8 cellular contexts compared by ENCODE assay signal in genomic region chr22:25404556-25404922, GRCh38.
DNase-seq lines count a peak whose midpoint lies in the region; ATAC-seq and TF ChIP-seq lines count a peak whose summit lies in the region.

No MANE protein-coding gene starts in this region.

- WGBS in gastroesophageal sphincter (ENCODE audit: low coverage in 1 of 2), 2 donors: no CpG with 5 or more reads among the region's 35 CpGs
- 1% methylated on average over 20 to 34 of the region's 35 CpGs for WGBS in psoas muscle, 3 donors

- H3K4me1 ChIP-seq in ACC112 (ENCODE audit: control insufficient read depth, insufficient read depth, low read length, unreplicated experiment) (peaks cover 16% of the 10 kb centered on the region), gastroesophageal sphincter (peaks cover 0 to 58% (median 26%) of the 10 kb centered on the region in 3 donors), psoas muscle (peaks cover 26% of the 10 kb centered on the region)

- ATAC-seq in GM21381 (IDR thresholded peaks at IDR 0.05; ENCODE audit: unreplicated experiment) (peak; percentile 13), gastroesophageal sphincter (no peak), psoas muscle (peak in 2 of 4 donors; percentile 6 to 28), HG02970 (IDR thresholded peaks at IDR 0.05; ENCODE audit: low FRiP score, unreplicated experiment) (no peak)

- H3K27ac ChIP-seq in ACC112 (ENCODE audit: low read depth, low read length) (no peak overlapping the region; the same call in 1 of the 2 replicates), VCaP (peak overlapping the region; percentile 96), gastroesophageal sphincter (peak overlapping the region; percentile 45 to 97 (median 90)), psoas muscle (peak overlapping the region; percentile 77)

- H2AFZ ChIP-seq in ACC112 (ENCODE audit: low read length, unreplicated experiment): peak overlapping the region; percentile 50

- TF ChIP-seq EP300 in gastroesophageal sphincter (IDR thresholded peaks at IDR 0.05): no peak

- TF ChIP-seq CTCF in VCaP (conservative IDR thresholded peaks at IDR 0.05): no peak
- peak in 1 of 4 experiments; percentile 10 for TF ChIP-seq CTCF in gastroesophageal sphincter (IDR thresholded peaks at IDR 0.05)
- TF ChIP-seq CTCF in psoas muscle (IDR thresholded peaks at IDR 0.05): no peak

- H3K9me3 ChIP-seq in gastroesophageal sphincter: no peaks in the 10 kb centered on the region
- no peaks in the 10 kb centered on the region for H3K9me3 ChIP-seq in psoas muscle

- intact Hi-C loops in psoas muscle (cut with DNase I): no loop called here

- H3K4me3 ChIP-seq in ACC112 (ENCODE audit: low read depth, low read length) (peak overlapping the region; percentile 85), gastroesophageal sphincter (peak overlapping the region; percentile 44 to 77), psoas muscle (peak overlapping the region; percentile 79)

- no peak for TF ChIP-seq POLR2A in gastroesophageal sphincter (IDR thresholded peaks at IDR 0.05)

- H3K27me3 ChIP-seq in ACC112 (ENCODE audit: insufficient read depth, low read length): no peaks in the 10 kb centered on the region
- H3K27me3 ChIP-seq in gastroesophageal sphincter: no peaks in the 10 kb centered on the region
- no peaks in the 10 kb centered on the region for H3K27me3 ChIP-seq in psoas muscle (ENCODE audit: insufficient read depth in 3 of 3, low read length in 2 of 3)

- peaks cover 33% of the 10 kb centered on the region for H3K79me2 ChIP-seq in ACC112 (ENCODE audit: control insufficient read depth, insufficient read depth, low read length, unreplicated experiment)

- DNase-seq in psoas muscle: peak in 1 of 2 donors; percentile 30
- DNase-seq in NK-92 treated with Interleukin-12 subunit alpha and Interleukin-12 subunit beta, amount 100 ng/mL, for 24 hours (lab: John Stamatoyannopoulos, UW): no peak
- no peak for DNase-seq in DMS79 treated with DMSO at 0.1 percent for 48 hours (lab: John Stamatoyannopoulos, UW)

- H3K36me3 ChIP-seq in ACC112 (ENCODE audit: insufficient read depth, low read length) (no peaks in the 10 kb centered on the region), gastroesophageal sphincter (no peaks in the 10 kb centered on the region), psoas muscle (ENCODE audit: insufficient read depth in 1 of 2, low read depth in 1 of 2) (no peaks in the 10 kb centered on the region)
